Comparison of ENCODE assay signal across 22 cellular contexts in genomic region chr1:164361927-164362326, GRCh38.
"Had no signal": no experiment of that assay in that cellular context is flagged by ENCODE, and none has a peak within 500 bp of the region (broad histone marks: within the 10 kb centered on the region; RNA-seq: fewer than 3 reads in every experiment).

No MANE protein-coding gene starts in this region.

- H3K4me3 ChIP-seq: lower lobe of right lung, pancreas, psoas muscle, skin epidermis, suprapubic skin, thoracic aorta, tibial artery, upper lobe of right lung had no signal

- H3K9me3 ChIP-seq: pancreas had no signal

- DNase-seq: hypothalamus; immature natural killer cell; kidney; lower lobe of right lung; mammary epithelial cell; mesenchymal stem cell; naive thymus-derived CD8-positive, alpha-beta T cell; nucleus accumbens; pancreas; psoas muscle; stimulated activated CD4-positive, alpha-beta T cell treated with anti-CD3 and anti-CD28 coated beads, Interleukin-12 subunit alpha, Interleukin-12 subunit beta, amount 100 ng/mL, for 4 hours; stimulated activated CD4-positive, alpha-beta T cell treated with anti-CD3 and anti-CD28 coated beads, Interleukin-15, amount 100 ng/mL, for 24 hours; stimulated activated CD4-positive, alpha-beta T cell treated with anti-CD3 and anti-CD28 coated beads, Interleukin-4, amount 100 ng/mL, for 24 hours; stimulated activated naive CD4-positive, alpha-beta T cell; tibial artery; trophoblast cell; upper lobe of right lung had no signal

- H3K27me3 ChIP-seq: pancreas, suprapubic skin, tibial artery, upper lobe of right lung had no signal

- H3K27ac ChIP-seq: lower lobe of right lung, pancreas, psoas muscle, skin epidermis, suprapubic skin, thoracic aorta, tibial artery, upper lobe of right lung had no signal

- H3K4me1 ChIP-seq: lower lobe of right lung, pancreas, suprapubic skin, tibial artery, upper lobe of right lung had no signal

- ATAC-seq: lower lobe of right lung; naive thymus-derived CD8-positive, alpha-beta T cell; pancreas; sciatic nerve; stimulated activated effector memory CD8-positive, alpha-beta T cell treated with anti-CD3 and anti-CD28 coated beads, Interleukin-12 subunit alpha, Interleukin-12 subunit beta, amount 100 ng/mL, for 72 hours; upper lobe of right lung had no signal

- H3K36me3 ChIP-seq: lower lobe of right lung, pancreas, suprapubic skin, thoracic aorta, tibial artery, upper lobe of right lung had no signal
